In genomic region chr13:98454389-98454881, GRCh38 we compare ENCODE assay signal across 8 cellular contexts.
DNase-seq lines count a peak whose midpoint lies in the region; ATAC-seq lines count a peak whose summit lies in the region.

No MANE protein-coding gene starts in this region.

- peaks cover 16% of the 10 kb centered on the region for H3K4me1 Mint-ChIP-seq in activated naive CD8-positive, alpha-beta T cell treated with anti-CD3 and anti-CD28 coated beads, Interleukin-2, amount 50 U/mL, for 24 hours

- no peaks in the 10 kb centered on the region for H3K27me3 ChIP-seq in MG63

- no peak for ATAC-seq in activated naive CD8-positive, alpha-beta T cell treated with anti-CD3 and anti-CD28 coated beads, Interleukin-2, amount 50 U/mL, for 24 hours
- ATAC-seq in GM21526 (IDR thresholded peaks at IDR 0.05; ENCODE audit: low FRiP score, unreplicated experiment), result no peak

- no peak overlapping the region for H3K4me3 ChIP-seq in MG63

- peaks cover 54% of the 10 kb centered on the region for H3K36me3 ChIP-seq in MG63

- H3K27me3 Mint-ChIP-seq in activated naive CD8-positive, alpha-beta T cell treated with anti-CD3 and anti-CD28 coated beads, Interleukin-2, amount 50 U/mL, for 24 hours, result no peaks in the 10 kb centered on the region

- no peaks in the 10 kb centered on the region for H3K9me3 ChIP-seq in MG63

- H3K9me3 Mint-ChIP-seq in activated naive CD8-positive, alpha-beta T cell treated with anti-CD3 and anti-CD28 coated beads, Interleukin-2, amount 50 U/mL, for 24 hours, result no peaks in the 10 kb centered on the region

- no peak overlapping the region for H3K4me3 Mint-ChIP-seq in activated naive CD8-positive, alpha-beta T cell treated with anti-CD3 and anti-CD28 coated beads, Interleukin-2, amount 50 U/mL, for 24 hours

- DNase-seq in MG63, result peak; percentile 76
- DNase-seq in activated naive CD8-positive, alpha-beta T cell treated with anti-CD3 and anti-CD28 coated beads, Interleukin-2, amount 50 U/mL, for 24 hours, result no peak
- peak; percentile 79 for DNase-seq in inferior parietal cortex (ENCODE audit: extremely low spot score)
- peak; percentile 90 for DNase-seq in stromal cell of bone marrow (ENCODE audit: low read depth)
- DNase-seq in T1000 (lab: John Stamatoyannopoulos, UW), result no peak
- DNase-seq in effector CD8-positive, alpha-beta T cell (lab: John Stamatoyannopoulos, UW), result no peak
- DNase-seq in NCI-H1048 (lab: John Stamatoyannopoulos, UW), result no peak

- H3K27ac Mint-ChIP-seq in activated naive CD8-positive, alpha-beta T cell treated with anti-CD3 and anti-CD28 coated beads, Interleukin-2, amount 50 U/mL, for 24 hours, result peak overlapping the region; percentile 18

- H3K36me3 Mint-ChIP-seq in activated naive CD8-positive, alpha-beta T cell treated with anti-CD3 and anti-CD28 coated beads, Interleukin-2, amount 50 U/mL, for 24 hours (ENCODE audit: low read depth), result peaks cover 45% of the 10 kb centered on the region

Comparison
In these comparisons a context has a peak if more than half of its experiments do, and no peak if none do; other contexts are left out.
1. DNase-seq: peak in MG63 (single experiment), inferior parietal cortex (single experiment) and stromal cell of bone marrow (single experiment); none in activated naive CD8-positive, alpha-beta T cell treated with anti-CD3 and anti-CD28 coated beads, Interleukin-2, amount 50 U/mL, for 24 hours (single experiment), T1000 (single experiment), effector CD8-positive, alpha-beta T cell (single experiment) and NCI-H1048 (single experiment).